23 cellular contexts compared by ENCODE assay signal in the genomic region with DNA sequence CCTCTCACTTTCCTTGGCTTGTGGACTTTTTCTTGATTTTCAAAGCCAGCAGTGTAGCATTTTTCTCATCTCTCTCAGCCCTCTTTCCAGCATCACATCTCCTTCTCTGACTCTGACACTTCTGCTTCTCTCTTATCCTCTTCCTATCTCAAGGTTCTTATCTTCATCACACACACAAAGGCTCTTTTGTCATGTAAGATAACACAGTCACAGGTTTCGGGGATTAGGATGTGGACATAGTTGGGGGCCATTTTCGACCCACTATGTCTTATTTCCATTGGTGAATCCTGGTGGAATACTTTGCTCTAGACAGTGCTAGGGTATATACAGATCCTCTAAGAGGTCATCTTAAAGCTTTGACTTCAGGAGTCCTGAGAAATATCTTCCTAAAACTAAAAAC.
"Had no signal": no experiment of that assay in that cellular context is flagged by ENCODE, and none has a peak within 500 bp of the region (broad histone marks: within the 10 kb centered on the region; RNA-seq: fewer than 3 reads in every experiment).

No MANE protein-coding gene starts in this region.

- H3K27me3 ChIP-seq: colonic mucosa, esophagus squamous epithelium, foreskin keratinocyte, gastrocnemius medialis had no signal

- H3K4me1 ChIP-seq: colonic mucosa, gastrocnemius medialis had no signal

- DNase-seq: colonic mucosa; cortex of kidney; dermis blood vessel endothelial cell; dorsolateral prefrontal cortex; effector CD4-positive, alpha-beta T cell; effector CD8-positive, alpha-beta T cell; effector memory CD4-positive, alpha-beta T cell; effector memory CD8-positive, alpha-beta T cell; erythroblast; esophagus squamous epithelium; foreskin keratinocyte; foreskin melanocyte; gastrocnemius medialis; glutamatergic neuron; head of caudate nucleus; heart left ventricle; heart right ventricle had no signal

- H3K4me3 ChIP-seq: colonic mucosa, coronary artery, dorsolateral prefrontal cortex, esophagus muscularis mucosa, esophagus squamous epithelium, gastrocnemius medialis, gastroesophageal sphincter, heart left ventricle, heart right ventricle had no signal

- H3K9me3 Mint-ChIP-seq: dendritic cell treated with granulocyte-macrophage colony-stimulating factor and Interleukin-4, amounts not matched to agents 40 ng/mL and 50 ng/mL, for 4 days had no signal

- H3K27ac ChIP-seq: colonic mucosa, coronary artery, dorsolateral prefrontal cortex, epithelial cell of prostate, esophagus muscularis mucosa, esophagus squamous epithelium, foreskin keratinocyte, gastrocnemius medialis, gastroesophageal sphincter, heart left ventricle, heart right ventricle had no signal

- H3K9me3 ChIP-seq: colonic mucosa, esophagus muscularis mucosa, esophagus squamous epithelium, gastrocnemius medialis, gastroesophageal sphincter had no signal

- H3K4me3 Mint-ChIP-seq: dendritic cell treated with granulocyte-macrophage colony-stimulating factor and Interleukin-4, amounts not matched to agents 40 ng/mL and 50 ng/mL, for 4 days; effector memory CD8-positive, alpha-beta T cell had no signal

- H3K36me3 ChIP-seq: colonic mucosa, esophagus muscularis mucosa, esophagus squamous epithelium, gastrocnemius medialis, gastroesophageal sphincter, heart left ventricle, heart right ventricle had no signal

- ATAC-seq: effector memory CD8-positive, alpha-beta T cell; esophagus mucosa; gastrocnemius medialis; gastroesophageal sphincter; heart left ventricle; heart right ventricle had no signal

- H3K27me3 Mint-ChIP-seq: effector memory CD8-positive, alpha-beta T cell had no signal

- H3K27ac Mint-ChIP-seq: dendritic cell treated with granulocyte-macrophage colony-stimulating factor and Interleukin-4, amounts not matched to agents 40 ng/mL and 50 ng/mL, for 4 days; effector memory CD8-positive, alpha-beta T cell had no signal
